9 cellular contexts compared by ENCODE assay signal in genomic region chr1:201647722-201648065, GRCh38.
A peak's percentile ranks its signal among the peaks of the same experiment; 100 is the strongest.
DNase-seq lines count a peak whose midpoint lies in the region; ATAC-seq and TF ChIP-seq lines count a peak whose summit lies in the region.
"Had no signal": no experiment of that assay in that cellular context is flagged by ENCODE, and none has a peak within 500 bp of the region (broad histone marks: within the 10 kb centered on the region; RNA-seq: fewer than 3 reads in every experiment).

No MANE protein-coding gene starts in this region.

- CTCF ChIA-PET in activated naive CD4-positive, alpha-beta T cell treated with anti-CD3 and anti-CD28 coated beads, Interleukin-2, amount 10 ng/mL, durations not matched to agents 7 days and 5 days (lab: Charles Lee) = no interaction called here

- H3K4me3 ChIP-seq in cardiac fibroblast (replicated peaks in 1 of 2; ENCODE audit: low read depth in 2 of 2, low read length in 2 of 2) (peak overlapping the region; percentile 51 to 65), transverse colon (peak overlapping the region in 3 of 4 donors; percentile 39 to 57 (median 50)), SJCRH30 (no peak overlapping the region)

- peaks cover 15% of the 10 kb centered on the region for H3K27me3 Mint-ChIP-seq in activated naive CD4-positive, alpha-beta T cell treated with anti-CD3 and anti-CD28 coated beads, Interleukin-2, amount 50 U/mL, for 24 hours
- H3K27me3 Mint-ChIP-seq in activated naive CD4-positive, alpha-beta T cell treated with anti-CD3 and anti-CD28 coated beads, Interleukin-2, amount 10 ng/mL, durations not matched to agents 7 days and 5 days = peaks cover 81% of the 10 kb centered on the region
- peaks cover 22% of the 10 kb centered on the region for H3K27me3 Mint-ChIP-seq in mesothelial cell of epicardium (ENCODE audit: low read depth)
- H3K27me3 Mint-ChIP-seq in natural killer cell treated with Interleukin-12 subunit alpha and Interleukin-12 subunit beta and Interleukin-15 and Interleukin-18, amount 100 ng/mL, for 72 hours = peaks cover 32 to 45% of the 10 kb centered on the region in 2 donors

- ATAC-seq in natural killer cell treated with Interleukin-12 subunit alpha and Interleukin-12 subunit beta and Interleukin-15 and Interleukin-18, amount 100 ng/mL, for 72 hours = no peak

- peaks cover 6% of the 10 kb centered on the region for H3K4me1 Mint-ChIP-seq in activated naive CD4-positive, alpha-beta T cell treated with anti-CD3 and anti-CD28 coated beads, Interleukin-2, amount 50 U/mL, for 24 hours
- no peaks in the 10 kb centered on the region for H3K4me1 Mint-ChIP-seq in activated naive CD4-positive, alpha-beta T cell treated with anti-CD3 and anti-CD28 coated beads, Interleukin-2, amount 10 ng/mL, durations not matched to agents 7 days and 5 days
- peaks cover 36% of the 10 kb centered on the region for H3K4me1 Mint-ChIP-seq in mesothelial cell of epicardium
- H3K4me1 Mint-ChIP-seq in natural killer cell treated with Interleukin-12 subunit alpha and Interleukin-12 subunit beta and Interleukin-15 and Interleukin-18, amount 100 ng/mL, for 72 hours (ENCODE audit: low read depth in 2 of 2) = peaks cover 0 to 3% of the 10 kb centered on the region in 2 donors

- no peak for TF ChIP-seq POLR2A in transverse colon (IDR thresholded peaks at IDR 0.05)

- TF ChIP-seq EP300 in transverse colon (IDR thresholded peaks at IDR 0.05; ENCODE audit: low read depth) = no peak

- H3K4me1 ChIP-seq in transverse colon (peaks cover 19 to 41% (median 30%) of the 10 kb centered on the region in 4 donors), SJCRH30 (no peaks in the 10 kb centered on the region)

- H3K27ac ChIP-seq in transverse colon (peak overlapping the region; percentile 82 to 89 (median 84)), SJCRH30 (no peak overlapping the region)

- no peak for TF ChIP-seq CTCF in cardiac fibroblast (IDR thresholded peaks at IDR 0.05; ENCODE audit: low read depth, low read length)
- no peak for TF ChIP-seq CTCF in mesothelial cell of epicardium (IDR thresholded peaks at IDR 0.05; ENCODE audit: unreplicated experiment)
- no peak for TF ChIP-seq CTCF in transverse colon (IDR thresholded peaks at IDR 0.05)

- H3K9me3 ChIP-seq in transverse colon (no peaks in the 10 kb centered on the region), SJCRH30 (replicated peaks) (no peaks in the 10 kb centered on the region)

- intact Hi-C loops in transverse colon (cut with DNase I; ENCODE audit: low total_unique reads) = no loop called here

- H3K27me3 ChIP-seq in transverse colon = peaks cover 5% of the 10 kb centered on the region
- H3K27me3 ChIP-seq in SJCRH30 = no peaks in the 10 kb centered on the region

- H3K36me3 ChIP-seq in transverse colon (no peaks in the 10 kb centered on the region), SJCRH30 (peaks cover 31% of the 10 kb centered on the region)

- no peaks in the 10 kb centered on the region for H3K9me3 Mint-ChIP-seq in activated naive CD4-positive, alpha-beta T cell treated with anti-CD3 and anti-CD28 coated beads, Interleukin-2, amount 50 U/mL, for 24 hours
- no peaks in the 10 kb centered on the region for H3K9me3 Mint-ChIP-seq in activated naive CD4-positive, alpha-beta T cell treated with anti-CD3 and anti-CD28 coated beads, Interleukin-2, amount 10 ng/mL, durations not matched to agents 7 days and 5 days
- no peaks in the 10 kb centered on the region for H3K9me3 Mint-ChIP-seq in mesothelial cell of epicardium
- no peaks in the 10 kb centered on the region for H3K9me3 Mint-ChIP-seq in natural killer cell treated with Interleukin-12 subunit alpha and Interleukin-12 subunit beta and Interleukin-15 and Interleukin-18, amount 100 ng/mL, for 72 hours

- H3K27ac Mint-ChIP-seq in activated naive CD4-positive, alpha-beta T cell treated with anti-CD3 and anti-CD28 coated beads, Interleukin-2, amount 50 U/mL, for 24 hours = no peak overlapping the region
- no peak overlapping the region for H3K27ac Mint-ChIP-seq in activated naive CD4-positive, alpha-beta T cell treated with anti-CD3 and anti-CD28 coated beads, Interleukin-2, amount 10 ng/mL, durations not matched to agents 7 days and 5 days
- peak overlapping the region; percentile 75 for H3K27ac Mint-ChIP-seq in mesothelial cell of epicardium
- no peak overlapping the region for H3K27ac Mint-ChIP-seq in natural killer cell treated with Interleukin-12 subunit alpha and Interleukin-12 subunit beta and Interleukin-15 and Interleukin-18, amount 100 ng/mL, for 72 hours

- peaks cover 5% of the 10 kb centered on the region for H3K36me3 Mint-ChIP-seq in activated naive CD4-positive, alpha-beta T cell treated with anti-CD3 and anti-CD28 coated beads, Interleukin-2, amount 50 U/mL, for 24 hours
- H3K36me3 Mint-ChIP-seq in activated naive CD4-positive, alpha-beta T cell treated with anti-CD3 and anti-CD28 coated beads, Interleukin-2, amount 10 ng/mL, durations not matched to agents 7 days and 5 days = no peaks in the 10 kb centered on the region
- H3K36me3 Mint-ChIP-seq in mesothelial cell of epicardium = peaks cover 12% of the 10 kb centered on the region
- no peaks in the 10 kb centered on the region for H3K36me3 Mint-ChIP-seq in natural killer cell treated with Interleukin-12 subunit alpha and Interleukin-12 subunit beta and Interleukin-15 and Interleukin-18, amount 100 ng/mL, for 72 hours

- H3K4me3 Mint-ChIP-seq in activated naive CD4-positive, alpha-beta T cell treated with anti-CD3 and anti-CD28 coated beads, Interleukin-2, amount 50 U/mL, for 24 hours = peak overlapping the region; percentile 23
- H3K4me3 Mint-ChIP-seq in activated naive CD4-positive, alpha-beta T cell treated with anti-CD3 and anti-CD28 coated beads, Interleukin-2, amount 10 ng/mL, durations not matched to agents 7 days and 5 days = no peak overlapping the region
- H3K4me3 Mint-ChIP-seq in mesothelial cell of epicardium = peak overlapping the region; percentile 86
- H3K4me3 Mint-ChIP-seq in natural killer cell treated with Interleukin-12 subunit alpha and Interleukin-12 subunit beta and Interleukin-15 and Interleukin-18, amount 100 ng/mL, for 72 hours = no peak overlapping the region

- in situ Hi-C loops in transverse colon (cut with MboI; ENCODE audit: low pct_ligation_motif_present in 1 of 4, low pct_unique_long_range_greater_than_20kb in 1 of 4, low sequenced_read_pairs in 3 of 4) = no loop called here

- WGBS in transverse colon (ENCODE audit: low coverage in 1 of 2), 2 donors = 56 to 71% methylated on average over 11 to 17 of the region's 17 CpGs

- DNase-seq in activated naive CD4-positive, alpha-beta T cell treated with anti-CD3 and anti-CD28 coated beads, Interleukin-2, amount 10 ng/mL, durations not matched to agents 7 days and 5 days = no peak
- no peak for DNase-seq in cardiac fibroblast (ENCODE audit: low read depth in 2 of 2)
- no peak for DNase-seq in mesothelial cell of epicardium (ENCODE audit: low spot score in 2 of 2, unreplicated experiment in 2 of 2)
- no peak for DNase-seq in transverse colon
- no peak for DNase-seq in SJCRH30
- DNase-seq in natural killer cell treated with Interleukin-12 subunit alpha and Interleukin-12 subunit beta and Interleukin-15 and Interleukin-18, amount 100 ng/mL, for 72 hours (ENCODE audit: low spot score) = no peak
- DNase-seq in activated CD4-positive, alpha-beta T cell treated with anti-CD3 and anti-CD28 coated beads for 4 hours = no peak
- DNase-seq: activated gamma-delta T cell treated with Interleukin-2 at 50 U/mL for 16 hours had no signal

Comparison
In these comparisons a context has a peak if more than half of its experiments do, and no peak if none do; other contexts are left out.
1. H3K4me3 Mint-ChIP-seq: peak in activated naive CD4-positive, alpha-beta T cell treated with anti-CD3 and anti-CD28 coated beads, Interleukin-2, amount 50 U/mL, for 24 hours (single experiment) and mesothelial cell of epicardium (single experiment); none in activated naive CD4-positive, alpha-beta T cell treated with anti-CD3 and anti-CD28 coated beads, Interleukin-2, amount 10 ng/mL, durations not matched to agents 7 days and 5 days (single experiment) and natural killer cell treated with Interleukin-12 subunit alpha and Interleukin-12 subunit beta and Interleukin-15 and Interleukin-18, amount 100 ng/mL, for 72 hours (single experiment).